8 cellular contexts compared by ENCODE assay signal in genomic region chr15:99408236-99409096, GRCh38.
DNase-seq lines count a peak whose midpoint lies in the region; ATAC-seq and TF ChIP-seq lines count a peak whose summit lies in the region.
"Had no signal": no experiment of that assay in that cellular context is flagged by ENCODE, and none has a peak within 500 bp of the region (broad histone marks: within the 10 kb centered on the region; RNA-seq: fewer than 3 reads in every experiment).

No MANE protein-coding gene starts in this region.

- DNase-seq in M059J (ENCODE audit: low read depth), result peak; percentile 83
- DNase-seq in cerebellar cortex (ENCODE audit: low spot score), result peak; percentile 9
- DNase-seq in upper lobe of right lung, result peak; percentile 42
- no peak for DNase-seq in activated CD8-positive, alpha-beta T cell treated with anti-CD3 and anti-CD28 coated beads, Interleukin-2, amount 10 ng/mL, durations not matched to agents 7 days and 5 days
- DNase-seq in GM20000 (ENCODE audit: low spot score), result no peak
- DNase-seq: NCI-H510A treated with DMSO at 0.1 percent for 48 hours had no signal

- H3K9me3 Mint-ChIP-seq in activated CD8-positive, alpha-beta T cell treated with anti-CD3 and anti-CD28 coated beads, Interleukin-2, amount 10 ng/mL, durations not matched to agents 7 days and 5 days (ENCODE audit: insufficient read depth), result no peaks in the 10 kb centered on the region

- H3K4me3 Mint-ChIP-seq in activated CD8-positive, alpha-beta T cell treated with anti-CD3 and anti-CD28 coated beads, Interleukin-2, amount 10 ng/mL, durations not matched to agents 7 days and 5 days, result no peak overlapping the region

- POLR2A ChIA-PET in activated CD8-positive, alpha-beta T cell treated with anti-CD3 and anti-CD28 coated beads, Interleukin-2, amount 10 ng/mL, durations not matched to agents 7 days and 5 days (lab: Charles Lee), result no interaction called here

- no peak overlapping the region for H3K27ac ChIP-seq in muscle layer of duodenum (ENCODE audit: low read length)
- peak overlapping the region; percentile 14 for H3K27ac ChIP-seq in upper lobe of right lung

- peak overlapping the region; percentile 6 to 19 for H3K4me3 ChIP-seq in muscle layer of duodenum (ENCODE audit: low read depth in 1 of 2, low read length in 2 of 2)
- no peak overlapping the region for H3K4me3 ChIP-seq in upper lobe of right lung

- no peak for TF ChIP-seq CTCF in upper lobe of right lung (IDR thresholded peaks at IDR 0.05)
- TF ChIP-seq CTCF in GM20000 (IDR thresholded peaks at IDR 0.05; ENCODE audit: extremely low read depth, missing control alignments), result no peak

- H3K36me3 Mint-ChIP-seq in activated CD8-positive, alpha-beta T cell treated with anti-CD3 and anti-CD28 coated beads, Interleukin-2, amount 10 ng/mL, durations not matched to agents 7 days and 5 days (ENCODE audit: low read depth), result no peaks in the 10 kb centered on the region

- ATAC-seq in upper lobe of right lung (no peak), HG03025 (IDR thresholded peaks at IDR 0.05; ENCODE audit: low FRiP score, unreplicated experiment) (no peak)
- no peak for ATAC-seq in activated CD8-positive, alpha-beta T cell treated with anti-CD3 and anti-CD28 coated beads, Interleukin-2, amount 10 ng/mL, durations not matched to agents 7 days and 5 days

- H3K4me1 ChIP-seq in muscle layer of duodenum (ENCODE audit: control insufficient read depth in 1 of 2, insufficient read depth in 2 of 2, low read length in 2 of 2) (peaks cover 9 to 15% of the 10 kb centered on the region in 2 donors), upper lobe of right lung (peaks cover 18% of the 10 kb centered on the region)

- no peak overlapping the region for H3K27ac Mint-ChIP-seq in activated CD8-positive, alpha-beta T cell treated with anti-CD3 and anti-CD28 coated beads, Interleukin-2, amount 10 ng/mL, durations not matched to agents 7 days and 5 days

- CTCF ChIA-PET in activated CD8-positive, alpha-beta T cell treated with anti-CD3 and anti-CD28 coated beads, Interleukin-2, amount 10 ng/mL, durations not matched to agents 7 days and 5 days (lab: Charles Lee), result interaction anchor here (1.5 to 5.9 kb wide), 2 partner anchors 208 to 295 kb away, joined by 3 to 36 read pairs; no protein-coding TSS in a partner anchor

- peaks cover 15% of the 10 kb centered on the region for H3K4me1 Mint-ChIP-seq in activated CD8-positive, alpha-beta T cell treated with anti-CD3 and anti-CD28 coated beads, Interleukin-2, amount 10 ng/mL, durations not matched to agents 7 days and 5 days (ENCODE audit: low read depth)

- intact Hi-C loops in upper lobe of right lung (cut with DNase I), result no loop called here

- no peaks in the 10 kb centered on the region for H3K27me3 ChIP-seq in muscle layer of duodenum (ENCODE audit: low read depth, low read length)
- H3K27me3 ChIP-seq in upper lobe of right lung, result no peaks in the 10 kb centered on the region

- H3K9me3 ChIP-seq in muscle layer of duodenum (ENCODE audit: control insufficient read depth in 1 of 2, low read length in 2 of 2) (no peaks in the 10 kb centered on the region), upper lobe of right lung (no peaks in the 10 kb centered on the region)

- H3K36me3 ChIP-seq in muscle layer of duodenum (ENCODE audit: control insufficient read depth in 1 of 2, insufficient read depth in 2 of 2, low read length in 2 of 2) (no peaks in the 10 kb centered on the region), upper lobe of right lung (no peaks in the 10 kb centered on the region)

- H3K27me3 Mint-ChIP-seq in activated CD8-positive, alpha-beta T cell treated with anti-CD3 and anti-CD28 coated beads, Interleukin-2, amount 10 ng/mL, durations not matched to agents 7 days and 5 days (ENCODE audit: low read depth), result no peaks in the 10 kb centered on the region

Comparison
In these comparisons a context has a peak if more than half of its experiments do, and no peak if none do; other contexts are left out.
1. DNase-seq: peak in M059J (single experiment), cerebellar cortex (single experiment) and upper lobe of right lung (single experiment); none in activated CD8-positive, alpha-beta T cell treated with anti-CD3 and anti-CD28 coated beads, Interleukin-2, amount 10 ng/mL, durations not matched to agents 7 days and 5 days (single experiment) and GM20000 (single experiment).